In the genomic region with DNA sequence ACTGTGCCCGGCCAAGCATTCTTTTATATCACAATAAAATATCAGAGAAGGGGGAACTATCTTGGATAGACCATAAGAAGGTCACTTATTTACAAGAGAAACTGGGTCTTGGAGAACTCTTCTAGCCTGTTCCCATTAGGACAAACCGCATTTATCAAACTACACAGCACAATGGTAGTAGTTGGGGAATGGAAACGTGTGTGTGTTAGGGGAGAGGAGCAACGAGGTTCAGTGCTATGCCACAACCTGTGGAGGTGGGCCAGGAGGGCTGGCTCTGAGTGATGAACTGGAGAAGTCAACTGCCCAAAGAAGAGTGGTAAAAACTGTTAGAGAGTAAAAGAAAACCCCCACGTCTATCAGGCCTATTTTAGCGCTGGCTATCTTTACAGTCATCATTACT, we compare ENCODE assay signal across 12 cellular contexts. TPM values are rescaled to one million over a fixed set of nuclear protein-coding genes. Genes with fewer than 3 reads are reported as not detected.
DNase-seq lines count a peak whose midpoint lies in the region; ATAC-seq, FAIRE-seq and TF ChIP-seq lines count a peak whose summit lies in the region.
"Had no signal": no experiment of that assay in that cellular context is flagged by ENCODE, and none has a peak within 500 bp of the region (broad histone marks: within the 10 kb centered on the region; RNA-seq: fewer than 3 reads in every experiment).

No MANE protein-coding gene starts in this region.

- H3K9me2 ChIP-seq in PC-3 (replicated peaks; ENCODE audit: low read length) = no peaks in the 10 kb centered on the region

- peak overlapping the region; percentile 95; the same call in 1 of the 2 replicates for H3K9ac ChIP-seq in PC-3 (ENCODE audit: low read length)
- H3K9ac ChIP-seq in endothelial cell of umbilical vein (replicated peaks; ENCODE audit: extremely low read depth, insufficient read depth, low read length) = no peak overlapping the region

- no peaks in the 10 kb centered on the region for H3K9me1 ChIP-seq in endothelial cell of umbilical vein (replicated peaks; ENCODE audit: control insufficient read depth, extremely low read depth, insufficient read depth, low read length)

- H3K27me3 Mint-ChIP-seq in activated naive CD4-positive, alpha-beta T cell treated with anti-CD3 and anti-CD28 coated beads, Interleukin-2, amount 10 ng/mL, durations not matched to agents 7 days and 5 days = no peaks in the 10 kb centered on the region

- H3K27me3 ChIP-seq in PC-3 (ENCODE audit: low read length) (no peaks in the 10 kb centered on the region), endothelial cell of umbilical vein (ENCODE audit: control insufficient read depth in 2 of 2, insufficient read depth in 2 of 2, low read length in 2 of 2) (no peaks in the 10 kb centered on the region)

- no peak for TF ChIP-seq CTCF in PC-3 (conservative IDR thresholded peaks at IDR 0.05; ENCODE audit: low read depth, low read length)
- TF ChIP-seq CTCF in endothelial cell of umbilical vein (IDR thresholded peaks at IDR 0.05; ENCODE audit: extremely low read depth in 1 of 2, insufficient read depth in 1 of 2, low read depth in 1 of 2, low read length in 2 of 2) = no peak

- H3K4me3 ChIP-seq in PC-3 (ENCODE audit: low read length) (peak overlapping the region; percentile 98), endothelial cell of umbilical vein (replicated peaks in 1 of 3; ENCODE audit: insufficient read depth in 1 of 3, low read depth in 1 of 3, low read length in 3 of 3) (peak overlapping the region in 1 of 3 experiments; percentile 84)

- POLR2A ChIA-PET in PC-3 (lab: Charles Lee; ENCODE audit: unreplicated experiment) (no interaction called here), endothelial cell of umbilical vein (lab: Charles Lee) (no interaction called here)

- H3K27ac Mint-ChIP-seq in activated naive CD4-positive, alpha-beta T cell treated with anti-CD3 and anti-CD28 coated beads, Interleukin-2, amount 10 ng/mL, durations not matched to agents 7 days and 5 days = peak overlapping the region; percentile 58
- H3K27ac Mint-ChIP-seq in activated naive CD4-positive, alpha-beta T cell treated with anti-CD3 and anti-CD28 coated beads, Interleukin-2, amount 50 U/mL, for 72 hours = peak overlapping the region in 1 of 2 donors; percentile 14
- no peak overlapping the region for H3K27ac Mint-ChIP-seq in stimulated activated effector memory CD8-positive, alpha-beta T cell treated with anti-CD3 and anti-CD28 coated beads, Interleukin-12 subunit alpha, Interleukin-12 subunit beta, amount 100 ng/mL, for 72 hours

- H4K20me1 ChIP-seq in PC-3 (ENCODE audit: low read length) (no peaks in the 10 kb centered on the region), endothelial cell of umbilical vein (replicated peaks; ENCODE audit: control insufficient read depth, extremely low read depth, insufficient read depth, low read length) (no peaks in the 10 kb centered on the region)

- H3K79me2 ChIP-seq in PC-3 (ENCODE audit: low read length) = peaks cover 36% of the 10 kb centered on the region
- H3K79me2 ChIP-seq in endothelial cell of umbilical vein (ENCODE audit: control insufficient read depth, insufficient read depth, low read length) = peaks cover 27% of the 10 kb centered on the region

- peak overlapping the region; percentile 91 for H3K4me2 ChIP-seq in PC-3 (ENCODE audit: low read length)
- H3K4me2 ChIP-seq in endothelial cell of umbilical vein (ENCODE audit: insufficient read depth, low read length) = peak overlapping the region; percentile 85

- ATAC-seq in activated naive CD4-positive, alpha-beta T cell treated with anti-CD3 and anti-CD28 coated beads, Interleukin-2, amount 50 U/mL, for 72 hours = no peak
- no peak for ATAC-seq in PC-3
- no peak for ATAC-seq in stimulated activated effector memory CD8-positive, alpha-beta T cell treated with anti-CD3 and anti-CD28 coated beads, Interleukin-12 subunit alpha, Interleukin-12 subunit beta, amount 100 ng/mL, for 72 hours
- ATAC-seq in left colon = no peak
- ATAC-seq in HG02798 (IDR thresholded peaks at IDR 0.05; ENCODE audit: poor library complexity, unreplicated experiment) = no peak

- peaks cover 22% of the 10 kb centered on the region for H3K36me3 Mint-ChIP-seq in activated naive CD4-positive, alpha-beta T cell treated with anti-CD3 and anti-CD28 coated beads, Interleukin-2, amount 10 ng/mL, durations not matched to agents 7 days and 5 days
- peaks cover 12 to 14% of the 10 kb centered on the region in 2 donors for H3K36me3 Mint-ChIP-seq in activated naive CD4-positive, alpha-beta T cell treated with anti-CD3 and anti-CD28 coated beads, Interleukin-2, amount 50 U/mL, for 72 hours
- peaks cover 52% of the 10 kb centered on the region for H3K36me3 Mint-ChIP-seq in stimulated activated effector memory CD8-positive, alpha-beta T cell treated with anti-CD3 and anti-CD28 coated beads, Interleukin-12 subunit alpha, Interleukin-12 subunit beta, amount 100 ng/mL, for 72 hours

- peak overlapping the region; percentile 97; the same call in 1 of the 2 replicates for H2AFZ ChIP-seq in PC-3 (ENCODE audit: low read length)
- H2AFZ ChIP-seq in endothelial cell of umbilical vein (ENCODE audit: low read depth, low read length) = no peak overlapping the region

- H3F3A ChIP-seq in PC-3 (ENCODE audit: low read length, unreplicated experiment) = peaks cover 8% of the 10 kb centered on the region

- H3K4me1 ChIP-seq in PC-3 (ENCODE audit: insufficient read depth, low read length) (peaks cover 25% of the 10 kb centered on the region), endothelial cell of umbilical vein (ENCODE audit: control insufficient read depth, extremely low read depth, insufficient read depth, low read length) (peaks cover 18% of the 10 kb centered on the region)

- intact Hi-C loops in PC-3 (cut with micrococcal nuclease) = loop anchor here (5.0 kb wide), 1 partner anchor 45 kb away; a partner anchor contains a TSS
- intact Hi-C loops in endothelial cell of umbilical vein (cut with micrococcal nuclease) = loop anchor here (5.0 kb wide), 1 partner anchor 310 kb away; no protein-coding TSS in a partner anchor
- intact Hi-C loops in left colon (cut with DNase I, micrococcal nuclease) = no loop called here

- H3K9me3 ChIP-seq in PC-3 (ENCODE audit: low read length) (no peaks in the 10 kb centered on the region), endothelial cell of umbilical vein (replicated peaks; ENCODE audit: control insufficient read depth, insufficient read depth, low read length) (no peaks in the 10 kb centered on the region)

- BruUV-seq in PC-3 (replicated peaks; lab: Mats Ljungman, UMichigan) (no TSS peak), endothelial cell of umbilical vein (replicated peaks; lab: Mats Ljungman, UMichigan) (no TSS peak)

- H3K4me1 Mint-ChIP-seq in activated naive CD4-positive, alpha-beta T cell treated with anti-CD3 and anti-CD28 coated beads, Interleukin-2, amount 10 ng/mL, durations not matched to agents 7 days and 5 days = peaks cover 34% of the 10 kb centered on the region
- H3K4me1 Mint-ChIP-seq in stimulated activated effector memory CD8-positive, alpha-beta T cell treated with anti-CD3 and anti-CD28 coated beads, Interleukin-12 subunit alpha, Interleukin-12 subunit beta, amount 100 ng/mL, for 72 hours = peaks cover 12% of the 10 kb centered on the region

- no peak for TF ChIP-seq POLR2A in endothelial cell of umbilical vein (IDR thresholded peaks at IDR 0.05; ENCODE audit: low read depth, low read length)

- H3K9me3 Mint-ChIP-seq in activated naive CD4-positive, alpha-beta T cell treated with anti-CD3 and anti-CD28 coated beads, Interleukin-2, amount 10 ng/mL, durations not matched to agents 7 days and 5 days = no peaks in the 10 kb centered on the region
- no peaks in the 10 kb centered on the region for H3K9me3 Mint-ChIP-seq in activated naive CD4-positive, alpha-beta T cell treated with anti-CD3 and anti-CD28 coated beads, Interleukin-2, amount 50 U/mL, for 72 hours
- no peaks in the 10 kb centered on the region for H3K9me3 Mint-ChIP-seq in stimulated activated effector memory CD8-positive, alpha-beta T cell treated with anti-CD3 and anti-CD28 coated beads, Interleukin-12 subunit alpha, Interleukin-12 subunit beta, amount 100 ng/mL, for 72 hours
- H3K9me3 Mint-ChIP-seq: CD14-positive monocyte had no signal

- dilution Hi-C loops in endothelial cell of umbilical vein (cut with MboI; ENCODE audit: extremely low pct_ligation_motif_present, low sequenced_read_pairs) = no loop called here

- H3K4me3 Mint-ChIP-seq in activated naive CD4-positive, alpha-beta T cell treated with anti-CD3 and anti-CD28 coated beads, Interleukin-2, amount 10 ng/mL, durations not matched to agents 7 days and 5 days = peak overlapping the region; percentile 68
- H3K4me3 Mint-ChIP-seq in stimulated activated effector memory CD8-positive, alpha-beta T cell treated with anti-CD3 and anti-CD28 coated beads, Interleukin-12 subunit alpha, Interleukin-12 subunit beta, amount 100 ng/mL, for 72 hours = peak overlapping the region; percentile 88

- no peak for FAIRE-seq in endothelial cell of umbilical vein (lab: Jason Lieb, UNC)

- CTCF ChIA-PET in activated naive CD4-positive, alpha-beta T cell treated with anti-CD3 and anti-CD28 coated beads, Interleukin-2, amount 10 ng/mL, durations not matched to agents 7 days and 5 days (lab: Charles Lee) = no interaction called here
- CTCF ChIA-PET in PC-3 (lab: Charles Lee) = no interaction called here
- CTCF ChIA-PET in endothelial cell of umbilical vein (lab: Charles Lee) = interaction anchor here (1.4 kb wide), 1 partner anchor 19 kb away, joined by 5 read pairs; no protein-coding TSS in a partner anchor

- H3K36me3 ChIP-seq in PC-3 (ENCODE audit: low read depth, low read length) = peaks cover 20% of the 10 kb centered on the region
- H3K36me3 ChIP-seq in endothelial cell of umbilical vein (ENCODE audit: control insufficient read depth in 2 of 2, extremely low read depth in 1 of 2, insufficient read depth in 2 of 2, low read length in 2 of 2) = peaks cover 0 to 6% of the 10 kb centered on the region in 2 experiments

- DNase-seq in activated naive CD4-positive, alpha-beta T cell treated with anti-CD3 and anti-CD28 coated beads, Interleukin-2, amount 10 ng/mL, durations not matched to agents 7 days and 5 days = no peak
- no peak for DNase-seq in activated naive CD4-positive, alpha-beta T cell treated with anti-CD3 and anti-CD28 coated beads, Interleukin-2, amount 50 U/mL, for 72 hours (ENCODE audit: low spot score in 2 of 2)
- DNase-seq in PC-3 (no peak), endothelial cell of umbilical vein (ENCODE audit: low read depth, low spot score) (no peak), OCI-M2 (lab: John Stamatoyannopoulos, UW; ENCODE audit: unreplicated experiment) (no peak), left colon (no peak)
- no peak for DNase-seq in stimulated activated effector memory CD8-positive, alpha-beta T cell treated with anti-CD3 and anti-CD28 coated beads, Interleukin-12 subunit alpha, Interleukin-12 subunit beta, amount 100 ng/mL, for 72 hours (ENCODE audit: low spot score in 2 of 2)
- DNase-seq: activated naive CD4-positive, alpha-beta T cell; NCI-H187; retina had no signal

- H3K27ac ChIP-seq in PC-3 (ENCODE audit: low read length) = no peak overlapping the region
- no peak overlapping the region for H3K27ac ChIP-seq in endothelial cell of umbilical vein (ENCODE audit: insufficient read depth, low read depth, low read length)

RNA-seq across cellular contexts. Expression of a gene that starts 1.6 kb away (rescaled TPM):
- total RNA-seq in activated naive CD4-positive, alpha-beta T cell treated with anti-CD3 and anti-CD28 coated beads, Interleukin-2, amount 50 U/mL, for 72 hours = 10 to 100 TPM; 39.1 to 56.1 TPM
- 29.2 and 41.9 TPM in 2 replicates for total RNA-seq in PC-3 (2014; rRNA removed)
- 25.7 and 29.4 TPM in 2 replicates for total RNA-seq in endothelial cell of umbilical vein
- 12.1 and 14.3 TPM in 2 replicates for polyA plus RNA-seq in endothelial cell of umbilical vein
- polyA plus RNA-seq in endothelial cell of umbilical vein (2011; cell fraction: cytosol; rRNA removed) = 18.1 and 20.0 TPM in 2 replicates
- polyA plus RNA-seq in endothelial cell of umbilical vein (2011; cell fraction: nucleus; rRNA removed) = 37.8 and 43.0 TPM in 2 replicates
- polyA plus RNA-seq in endothelial cell of umbilical vein (2012) = 27.2 and 37.2 TPM in 2 replicates
- polyA minus RNA-seq in endothelial cell of umbilical vein = 16.0 and 22.1 TPM in 2 replicates
- polyA minus RNA-seq in endothelial cell of umbilical vein (2011; cell fraction: cytosol; rRNA and poly(A)+ RNA removed) = 25.2 TPM
- 16.2 and 28.9 TPM in 2 replicates for polyA minus RNA-seq in endothelial cell of umbilical vein (2011; cell fraction: nucleus; rRNA and poly(A)+ RNA removed)
- 1 to 10 TPM; 7.3 to 7.6 TPM for total RNA-seq in left colon

RNA-seq across cellular contexts. Expression of a gene that starts 44.1 kb away (rescaled TPM):
- total RNA-seq in activated naive CD4-positive, alpha-beta T cell treated with anti-CD3 and anti-CD28 coated beads, Interleukin-2, amount 50 U/mL, for 72 hours = 100 to 1,000 TPM; 271 to 344 TPM
- total RNA-seq in PC-3 (2014; rRNA removed) = 180 and 373 TPM in 2 replicates
- total RNA-seq in endothelial cell of umbilical vein = 297 and 304 TPM in 2 replicates
- 83.1 and 107 TPM in 2 replicates for polyA plus RNA-seq in endothelial cell of umbilical vein
- polyA plus RNA-seq in endothelial cell of umbilical vein (2011; cell fraction: cytosol; rRNA removed) = 47.6 and 52.7 TPM in 2 replicates
- polyA plus RNA-seq in endothelial cell of umbilical vein (2011; cell fraction: nucleus; rRNA removed) = 456 and 544 TPM in 2 replicates
- polyA plus RNA-seq in endothelial cell of umbilical vein (2012) = 158 and 190 TPM in 2 replicates
- polyA minus RNA-seq in endothelial cell of umbilical vein = 254 and 262 TPM in 2 replicates
- polyA minus RNA-seq in endothelial cell of umbilical vein (2011; cell fraction: cytosol; rRNA and poly(A)+ RNA removed) = 76.7 TPM
- polyA minus RNA-seq in endothelial cell of umbilical vein (2011; cell fraction: nucleus; rRNA and poly(A)+ RNA removed) = 240 and 348 TPM in 2 replicates
- total RNA-seq in left colon = 100 to 1,000 TPM; 202 to 213 TPM

RNA-seq across cellular contexts. Expression of a gene that starts 45.0 kb away (rescaled TPM):
- total RNA-seq in activated naive CD4-positive, alpha-beta T cell treated with anti-CD3 and anti-CD28 coated beads, Interleukin-2, amount 50 U/mL, for 72 hours = 100 to 1,000 TPM; 161 to 187 TPM
- total RNA-seq in PC-3 (2014; rRNA removed) (118 and 142 TPM in 2 replicates), endothelial cell of umbilical vein (98.7 and 112 TPM in 2 replicates), left colon (10 to 100 TPM; 48.9 to 57.7 TPM)
- 8.7 and 12.0 TPM in 2 replicates for polyA plus RNA-seq in endothelial cell of umbilical vein
- 15.4 and 15.5 TPM in 2 replicates for polyA plus RNA-seq in endothelial cell of umbilical vein (2011; cell fraction: cytosol; rRNA removed)
- 46.0 and 55.9 TPM in 2 replicates for polyA plus RNA-seq in endothelial cell of umbilical vein (2011; cell fraction: nucleus; rRNA removed)
- 49.0 and 70.0 TPM in 2 replicates for polyA plus RNA-seq in endothelial cell of umbilical vein (2012)
- 23.7 and 35.1 TPM in 2 replicates for polyA minus RNA-seq in endothelial cell of umbilical vein
- polyA minus RNA-seq in endothelial cell of umbilical vein (2011; cell fraction: cytosol; rRNA and poly(A)+ RNA removed) = 43.5 TPM
- 24.8 and 40.1 TPM in 2 replicates for polyA minus RNA-seq in endothelial cell of umbilical vein (2011; cell fraction: nucleus; rRNA and poly(A)+ RNA removed)

RNA-seq across cellular contexts. Expression of a gene that starts 54.6 kb away (rescaled TPM):
- 10 to 100 TPM; 31.9 to 39.5 TPM for total RNA-seq in activated naive CD4-positive, alpha-beta T cell treated with anti-CD3 and anti-CD28 coated beads, Interleukin-2, amount 50 U/mL, for 72 hours
- total RNA-seq in PC-3 (2014; rRNA removed) = 12.4 and 16.6 TPM in 2 replicates
- total RNA-seq in endothelial cell of umbilical vein = 41.1 and 42.1 TPM in 2 replicates
- polyA plus RNA-seq in endothelial cell of umbilical vein = 20.7 and 26.4 TPM in 2 replicates
- 30.0 and 36.2 TPM in 2 replicates for polyA plus RNA-seq in endothelial cell of umbilical vein (2011; cell fraction: cytosol; rRNA removed)
- 86.2 and 112 TPM in 2 replicates for polyA plus RNA-seq in endothelial cell of umbilical vein (2011; cell fraction: nucleus; rRNA removed)
- 36.4 and 43.2 TPM in 2 replicates for polyA plus RNA-seq in endothelial cell of umbilical vein (2012)
- polyA minus RNA-seq in endothelial cell of umbilical vein = 48.5 and 54.1 TPM in 2 replicates
- polyA minus RNA-seq in endothelial cell of umbilical vein (2011; cell fraction: cytosol; rRNA and poly(A)+ RNA removed) = 11.7 TPM
- 54.9 and 75.3 TPM in 2 replicates for polyA minus RNA-seq in endothelial cell of umbilical vein (2011; cell fraction: nucleus; rRNA and poly(A)+ RNA removed)
- 10 to 100 TPM; 34.7 to 37.2 TPM for total RNA-seq in left colon

RNA-seq across cellular contexts. Expression of a gene that starts 55.4 kb away (rescaled TPM):
- 1 to 10 TPM; 5.3 to 6.7 TPM for total RNA-seq in activated naive CD4-positive, alpha-beta T cell treated with anti-CD3 and anti-CD28 coated beads, Interleukin-2, amount 50 U/mL, for 72 hours
- 19.9 and 45.6 TPM in 2 replicates for total RNA-seq in PC-3 (2014; rRNA removed)
- 86.8 and 91.9 TPM in 2 replicates for total RNA-seq in endothelial cell of umbilical vein
- polyA plus RNA-seq in endothelial cell of umbilical vein = 62.1 and 72.2 TPM in 2 replicates
- polyA plus RNA-seq in endothelial cell of umbilical vein (2011; cell fraction: cytosol; rRNA removed) = 86.0 and 94.1 TPM in 2 replicates
- polyA plus RNA-seq in endothelial cell of umbilical vein (2011; cell fraction: nucleus; rRNA removed) = 317 and 318 TPM in 2 replicates
- 76.2 and 79.8 TPM in 2 replicates for polyA plus RNA-seq in endothelial cell of umbilical vein (2012)
- 140 TPM in 2 replicates for polyA minus RNA-seq in endothelial cell of umbilical vein
- 47.3 TPM for polyA minus RNA-seq in endothelial cell of umbilical vein (2011; cell fraction: cytosol; rRNA and poly(A)+ RNA removed)
- polyA minus RNA-seq in endothelial cell of umbilical vein (2011; cell fraction: nucleus; rRNA and poly(A)+ RNA removed) = 171 and 174 TPM in 2 replicates
- total RNA-seq in left colon = 10 to 100 TPM; 31.3 to 36.9 TPM

Comparison
In these comparisons a context has a peak if more than half of its experiments do, and no peak if none do; other contexts are left out.
1. intact Hi-C loops: an anchor here in PC-3 (5.0 kb wide) and endothelial cell of umbilical vein (5.0 kb wide); none called in left colon.